ENCODE assay signal across 8 cellular contexts in genomic region chr7:76960398-76960986, GRCh38.
DNase-seq lines count a peak whose midpoint lies in the region; ATAC-seq, FAIRE-seq and TF ChIP-seq lines count a peak whose summit lies in the region.
"Not testable (repeated sequence)": the region's sequence is repeated elsewhere in the genome, so short reads cannot be mapped to it uniquely, and the experiment has no call there.

No MANE protein-coding gene starts in this region.

- H3K9me3 Mint-ChIP-seq in stimulated activated naive B cell treated with anti-CD40 and anti-IgM and Interleukin-4, amounts not matched to agents 10 μg/mL and 1 μg/mL and 100 μg/mL, for 72 hours, result not testable (repeated sequence)

- not testable (repeated sequence) for H3K4me3 Mint-ChIP-seq in stimulated activated naive B cell treated with anti-CD40 and anti-IgM and Interleukin-4, amounts not matched to agents 10 μg/mL and 1 μg/mL and 100 μg/mL, for 72 hours

- POLR2A ChIA-PET in PC-9 (lab: Charles Lee; ENCODE audit: unreplicated experiment); endothelial cell of umbilical vein (lab: Charles Lee): not testable (repeated sequence)

- dilution Hi-C loops in endothelial cell of umbilical vein (cut with MboI; ENCODE audit: extremely low pct_ligation_motif_present, low sequenced_read_pairs), result not testable (repeated sequence)

- H3K9me1 ChIP-seq in endothelial cell of umbilical vein (replicated peaks; ENCODE audit: control insufficient read depth, extremely low read depth, insufficient read depth, low read length), result not testable (repeated sequence)

- not testable (repeated sequence) for H3K79me2 ChIP-seq in PC-9 (ENCODE audit: low read depth); endothelial cell of umbilical vein (ENCODE audit: control insufficient read depth, insufficient read depth, low read length)

- H4K20me1 ChIP-seq in PC-9 (ENCODE audit: insufficient read depth); endothelial cell of umbilical vein (replicated peaks; ENCODE audit: control insufficient read depth, extremely low read depth, insufficient read depth, low read length): not testable (repeated sequence)

- H3K27ac Mint-ChIP-seq in stimulated activated naive B cell treated with anti-CD40 and anti-IgM and Interleukin-4, amounts not matched to agents 10 μg/mL and 1 μg/mL and 100 μg/mL, for 72 hours, result not testable (repeated sequence)

- TSS peak; percentile 61 for BruUV-seq in PC-9 (replicated peaks; lab: Mats Ljungman, UMichigan)
- not testable (repeated sequence) for BruUV-seq in endothelial cell of umbilical vein (replicated peaks; lab: Mats Ljungman, UMichigan)

- peak; percentile 88 for FAIRE-seq in endothelial cell of umbilical vein (lab: Jason Lieb, UNC)

- TF ChIP-seq POLR2A in endothelial cell of umbilical vein (IDR thresholded peaks at IDR 0.05; ENCODE audit: low read depth, low read length), result not testable (repeated sequence)

- H3K27me3 ChIP-seq in PC-9 (ENCODE audit: insufficient read depth, low read depth); endothelial cell of umbilical vein (ENCODE audit: control insufficient read depth in 2 of 2, insufficient read depth in 2 of 2, low read length in 2 of 2); left lung: not testable (repeated sequence)

- not testable (repeated sequence) for H3K36me3 ChIP-seq in PC-9 (ENCODE audit: low read depth); endothelial cell of umbilical vein (ENCODE audit: control insufficient read depth in 2 of 2, extremely low read depth in 1 of 2, insufficient read depth in 2 of 2, low read length in 2 of 2); left lung

- not testable (repeated sequence) for H3K9me3 ChIP-seq in PC-9 (ENCODE audit: insufficient read depth, low read depth); endothelial cell of umbilical vein (replicated peaks; ENCODE audit: control insufficient read depth, insufficient read depth, low read length); left lung

- H2AFZ ChIP-seq in PC-9; endothelial cell of umbilical vein (ENCODE audit: low read depth, low read length): not testable (repeated sequence)

- H3K27me3 Mint-ChIP-seq in stimulated activated naive B cell treated with anti-CD40 and anti-IgM and Interleukin-4, amounts not matched to agents 10 μg/mL and 1 μg/mL and 100 μg/mL, for 72 hours, result not testable (repeated sequence)

- intact Hi-C loops in PC-9 (cut with micrococcal nuclease; ENCODE audit: unreplicated experiment); endothelial cell of umbilical vein (cut with micrococcal nuclease); left lung (cut with DNase I): not testable (repeated sequence)

- not testable (repeated sequence) for H3K4me2 ChIP-seq in PC-9; endothelial cell of umbilical vein (ENCODE audit: insufficient read depth, low read length)

- H3K4me1 ChIP-seq in PC-9 (replicated peaks; ENCODE audit: insufficient read depth); endothelial cell of umbilical vein (ENCODE audit: control insufficient read depth, extremely low read depth, insufficient read depth, low read length); left lung: not testable (repeated sequence)

- not testable (repeated sequence) for H3K4me1 Mint-ChIP-seq in stimulated activated naive B cell treated with anti-CD40 and anti-IgM and Interleukin-4, amounts not matched to agents 10 μg/mL and 1 μg/mL and 100 μg/mL, for 72 hours

- H3K9ac ChIP-seq in endothelial cell of umbilical vein (replicated peaks; ENCODE audit: extremely low read depth, insufficient read depth, low read length), result not testable (repeated sequence)

- TF ChIP-seq CTCF in PC-9 (conservative IDR thresholded peaks at IDR 0.05); endothelial cell of umbilical vein (IDR thresholded peaks at IDR 0.05; ENCODE audit: extremely low read depth in 1 of 2, insufficient read depth in 1 of 2, low read depth in 1 of 2, low read length in 2 of 2); left lung (IDR thresholded peaks at IDR 0.05): not testable (repeated sequence)

- not testable (repeated sequence) for H3K36me3 Mint-ChIP-seq in stimulated activated naive B cell treated with anti-CD40 and anti-IgM and Interleukin-4, amounts not matched to agents 10 μg/mL and 1 μg/mL and 100 μg/mL, for 72 hours

- H3K27ac ChIP-seq in PC-9; endothelial cell of umbilical vein (ENCODE audit: insufficient read depth, low read depth, low read length); left lung: not testable (repeated sequence)

- not testable (repeated sequence) for H3F3A ChIP-seq in PC-9 (ENCODE audit: insufficient read depth, low read depth)

- DNase-seq in PC-9; endothelial cell of umbilical vein (ENCODE audit: low read depth, low spot score); left lung; stimulated activated naive B cell treated with anti-CD40 and anti-IgM and Interleukin-4, amounts not matched to agents 10 μg/mL and 1 μg/mL and 100 μg/mL, for 72 hours: not testable (repeated sequence)

- CTCF ChIA-PET in PC-9 (lab: Charles Lee); endothelial cell of umbilical vein (lab: Charles Lee): not testable (repeated sequence)

- ATAC-seq in GM18511 (IDR thresholded peaks at IDR 0.05; ENCODE audit: unreplicated experiment) (peak; percentile 35), GM19467 (IDR thresholded peaks at IDR 0.05; ENCODE audit: unreplicated experiment) (peak; percentile 20), HG02642 (IDR thresholded peaks at IDR 0.05; ENCODE audit: poor library complexity, unreplicated experiment) (peak; percentile 28), HG03108 (IDR thresholded peaks at IDR 0.05; ENCODE audit: unreplicated experiment) (peak; percentile 6), left lung (peak; percentile 49)
- peak; percentile 52 to 55 for ATAC-seq in stimulated activated naive B cell treated with anti-CD40 and anti-IgM and Interleukin-4, amounts not matched to agents 10 μg/mL and 1 μg/mL and 100 μg/mL, for 72 hours (replicated peaks)

- H3K4me3 ChIP-seq in PC-9; endothelial cell of umbilical vein (replicated peaks in 1 of 3; ENCODE audit: insufficient read depth in 1 of 3, low read depth in 1 of 3, low read length in 3 of 3); left lung: not testable (repeated sequence)

- not testable (repeated sequence) for H3K9me2 ChIP-seq in PC-9 (ENCODE audit: insufficient read depth)
